ENCODE assay signal across 23 cellular contexts in genomic region chr15:48120751-48121150, GRCh38. TPM values are rescaled to one million over a fixed set of nuclear protein-coding genes. Genes with fewer than 3 reads are reported as not detected.
"Had no signal": no experiment of that assay in that cellular context is flagged by ENCODE, and none has a peak within 500 bp of the region (broad histone marks: within the 10 kb centered on the region; RNA-seq: fewer than 3 reads in every experiment).

Gene SLC24A5 (plus strand): TSS chr15:48120990. CDS start chr15:48121045, 55 bp downstream.

- ATAC-seq: activated CD4-positive, CD25-positive, alpha-beta regulatory T cell treated with anti-CD3 and anti-CD28 coated beads, Interleukin-2, amount 50 U/mL, for 24 hours; activated CD8-positive, alpha-beta T cell treated with anti-CD3 and anti-CD28 coated beads, Interleukin-2, amount 10 ng/mL, durations not matched to agents 7 days and 5 days; activated T-cell treated with anti-CD3 and anti-CD28 coated beads, Interleukin-2, amount 50 U/mL, for 4 hours; lower lobe of right lung; natural killer cell; stimulated activated naive CD8-positive, alpha-beta T cell treated with anti-CD3 and anti-CD28 coated beads, Interleukin-15, Interleukin-2, amounts not matched to agents 100 U/mL and 50 U/mL, for 24 hours; T-cell had no signal

- H3K4me3 ChIP-seq: esophagus squamous epithelium, lower lobe of right lung, right atrium auricular region, tibial artery had no signal

- H3K27ac ChIP-seq: esophagus squamous epithelium, lower lobe of right lung, right atrium auricular region, tibial artery had no signal

- H3K27ac Mint-ChIP-seq: activated CD4-positive, alpha-beta T cell treated with anti-CD3 and anti-CD28 coated beads, Interleukin-2, amount 10 ng/mL, durations not matched to agents 7 days and 5 days; activated CD8-positive, alpha-beta T cell treated with anti-CD3 and anti-CD28 coated beads, Interleukin-2, amount 10 ng/mL, durations not matched to agents 7 days and 5 days; natural killer cell; T-cell had no signal

- H3K36me3 ChIP-seq: esophagus squamous epithelium, lower lobe of right lung, right atrium auricular region, tibial artery had no signal

- H3K36me3 Mint-ChIP-seq: natural killer cell, T-cell had no signal

- H3K4me3 Mint-ChIP-seq: activated CD4-positive, alpha-beta T cell treated with anti-CD3 and anti-CD28 coated beads, Interleukin-2, amount 10 ng/mL, durations not matched to agents 7 days and 5 days; activated CD8-positive, alpha-beta T cell treated with anti-CD3 and anti-CD28 coated beads, Interleukin-2, amount 10 ng/mL, durations not matched to agents 7 days and 5 days; activated T-cell treated with anti-CD3 and anti-CD28 coated beads, Interleukin-2, amount 50 U/mL, for 4 hours; natural killer cell; T-cell had no signal

- H3K9me3 Mint-ChIP-seq: activated CD4-positive, alpha-beta T cell treated with anti-CD3 and anti-CD28 coated beads, Interleukin-2, amount 10 ng/mL, durations not matched to agents 7 days and 5 days; natural killer cell had no signal

- H3K4me1 Mint-ChIP-seq: activated CD4-positive, alpha-beta T cell treated with anti-CD3 and anti-CD28 coated beads, Interleukin-2, amount 10 ng/mL, durations not matched to agents 7 days and 5 days; natural killer cell; T-cell had no signal

- H3K27me3 ChIP-seq: right atrium auricular region, tibial artery had no signal

- H3K9me3 ChIP-seq: esophagus squamous epithelium, lower lobe of right lung, right atrium auricular region, tibial artery had no signal

- H3K4me1 ChIP-seq: esophagus squamous epithelium, lower lobe of right lung, right atrium auricular region, tibial artery had no signal

- FAIRE-seq: bronchial epithelial cell, urothelium cell line had no signal

- DNase-seq: activated CD4-positive, alpha-beta T cell treated with anti-CD3 and anti-CD28 coated beads, Interleukin-2, amount 10 ng/mL, durations not matched to agents 7 days and 5 days; activated CD8-positive, alpha-beta T cell treated with anti-CD3 and anti-CD28 coated beads, Interleukin-2, amount 10 ng/mL, durations not matched to agents 7 days and 5 days; activated effector memory CD4-positive, alpha-beta T cell treated with Interleukin-2 at 50 U/mL for 16 hours; activated naive CD4-positive, alpha-beta T cell treated with anti-CD3 and anti-CD28 coated beads, Interleukin-2, amount 50 U/mL, for 16 hours; activated T-cell treated with anti-CD3 and anti-CD28 coated beads, Interleukin-2, amount 50 U/mL, for 4 hours; effector CD4-positive, alpha-beta T cell; esophagus squamous epithelium; lower lobe of right lung; natural killer cell; stimulated activated naive CD8-positive, alpha-beta T cell treated with anti-CD3 and anti-CD28 coated beads, Interleukin-15, Interleukin-2, amounts not matched to agents 100 U/mL and 50 U/mL, for 24 hours; substantia nigra; T-cell; T1000; tibial artery had no signal

RNA-seq across cellular contexts. Expression of gene SLC24A5, which starts in this region (rescaled TPM):
- total RNA-seq: activated CD4-positive, alpha-beta T cell treated with anti-CD3 and anti-CD28 coated beads, Interleukin-2, amount 10 ng/mL, durations not matched to agents 7 days and 5 days; activated CD8-positive, alpha-beta T cell treated with anti-CD3 and anti-CD28 coated beads, Interleukin-2, amount 10 ng/mL, durations not matched to agents 7 days and 5 days; activated T-cell treated with anti-CD3 and anti-CD28 coated beads, Interleukin-2, amount 50 U/mL, for 4 hours; bronchial epithelial cell; esophagus squamous epithelium; glomerular endothelial cell; lower lobe of right lung; mesenteric fat pad; natural killer cell; posterior vena cava; right atrium auricular region; skeletal muscle tissue; T-cell had no signal
- polyA plus RNA-seq: adipose tissue had no signal
